In genomic region chr16:31202402-31203385, GRCh38 we compare ENCODE assay signal across 8 cellular contexts. TPM values are rescaled to one million over a fixed set of nuclear protein-coding genes. Genes with fewer than 3 reads are reported as not detected.
DNase-seq lines count a peak whose midpoint lies in the region; ATAC-seq and TF ChIP-seq lines count a peak whose summit lies in the region.

Gene PYCARD (minus strand): TSS chr16:31202760. CDS start chr16:31202690, 70 bp downstream.

- CTCF ChIA-PET in WTC11 (lab: Charles Lee) = interaction anchor here (0.6 to 4.1 kb wide), 18 partner anchors 7 to 257 kb away, joined by 3 to 31 read pairs (median 5); partner anchors contain the start of genes KAT8, PYDC1, TRIM72 and ZNF843

- TF ChIP-seq CTCF in WTC11 (IDR thresholded peaks at IDR 0.05) (no peak), fibroblast of lung (conservative IDR thresholded peaks at IDR 0.05 in 1 of 2, IDR thresholded peaks at IDR 0.05 in 1 of 2; ENCODE audit: low read depth in 1 of 2, low read length in 2 of 2) (no peak)

- no peaks in the 10 kb centered on the region for H3K79me2 ChIP-seq in fibroblast of lung (ENCODE audit: control insufficient read depth, insufficient read depth, low read length)

- peak within 1 kb of the TSS; percentile 83 for H3K4me3 Mint-ChIP-seq in WTC11
- peak within 1 kb of the TSS; percentile 85 to 93 (median 89) for H3K4me3 Mint-ChIP-seq in naive thymus-derived CD8-positive, alpha-beta T cell

- H3K4me1 Mint-ChIP-seq in WTC11 = peaks cover 23% of the 10 kb centered on the region
- H3K4me1 Mint-ChIP-seq in naive thymus-derived CD8-positive, alpha-beta T cell = peaks cover 30 to 56% (median 54%) of the 10 kb centered on the region in 4 donors

- no peak within 1 kb of the TSS for H3K27ac ChIP-seq in fibroblast of lung (ENCODE audit: insufficient read depth, low read length)

- peak within 1 kb of the TSS; percentile 63 to 71 (median 66) for H3K4me3 ChIP-seq in fibroblast of lung (replicated peaks in 1 of 4; ENCODE audit: control extremely low read depth in 1 of 4, insufficient read depth in 1 of 4, low read depth in 3 of 4, low read length in 4 of 4)

- H3K27ac Mint-ChIP-seq in WTC11 = no peak within 1 kb of the TSS; the same call in 1 of the 2 replicates
- H3K27ac Mint-ChIP-seq in naive thymus-derived CD8-positive, alpha-beta T cell = peak within 1 kb of the TSS; percentile 80 to 91 (median 88)

- H3K27me3 Mint-ChIP-seq in WTC11 (ENCODE audit: low read depth) = peaks cover 26% of the 10 kb centered on the region
- H3K27me3 Mint-ChIP-seq in naive thymus-derived CD8-positive, alpha-beta T cell = no peaks in the 10 kb centered on the region

- peak; percentile 48 for DNase-seq in ACHN
- DNase-seq in WTC11 (ENCODE audit: low spot score) = peak; percentile 57
- DNase-seq in fibroblast of lung (ENCODE audit: low read depth in 2 of 2) = peak; percentile 28 to 43
- peak in 4 of 10 donors; percentile 18 to 55 (median 40) for DNase-seq in naive thymus-derived CD8-positive, alpha-beta T cell
- DNase-seq in NCI-H1436 treated with DMSO at 0.1 percent for 48 hours (lab: John Stamatoyannopoulos, UW) = no peak
- DNase-seq in hippocampal formation (lab: John Stamatoyannopoulos, UW) = no peak

- no peaks in the 10 kb centered on the region for H3K4me1 ChIP-seq in fibroblast of lung (ENCODE audit: control insufficient read depth, extremely low read depth, insufficient read depth, low read length)

- ATAC-seq in GM18867 (IDR thresholded peaks at IDR 0.05; ENCODE audit: unreplicated experiment) (peak; percentile 41), HG03432 (IDR thresholded peaks at IDR 0.05; ENCODE audit: unreplicated experiment) (peak; percentile 47), WTC11 (peak; percentile 11)
- peak; percentile 41 to 45 for ATAC-seq in naive thymus-derived CD8-positive, alpha-beta T cell

- peak within 1 kb of the TSS; percentile 53 for H3K9ac ChIP-seq in fibroblast of lung (ENCODE audit: insufficient read depth, low read length)

- peaks cover 2% of the 10 kb centered on the region for H3K36me3 ChIP-seq in fibroblast of lung (ENCODE audit: control insufficient read depth, insufficient read depth, low read length)

- H3K4me2 ChIP-seq in fibroblast of lung (ENCODE audit: extremely low read depth, insufficient read depth, low read length) = peak within 1 kb of the TSS; percentile 82

- H3K36me3 Mint-ChIP-seq in WTC11 = 0 out of 2 replicates have a peak, but pooled peaks cover 7% of the 10 kb centered on the region
- H3K36me3 Mint-ChIP-seq in naive thymus-derived CD8-positive, alpha-beta T cell = peaks cover 0 to 10% (median 0%) of the 10 kb centered on the region in 3 donors

- no peaks in the 10 kb centered on the region for H3K9me3 Mint-ChIP-seq in WTC11
- H3K9me3 Mint-ChIP-seq in naive thymus-derived CD8-positive, alpha-beta T cell = no peaks in the 10 kb centered on the region

- no peaks in the 10 kb centered on the region for H3K9me3 ChIP-seq in fibroblast of lung (ENCODE audit: control insufficient read depth, insufficient read depth, low read depth, low read length)

- no peaks in the 10 kb centered on the region for H4K20me1 ChIP-seq in fibroblast of lung (ENCODE audit: control insufficient read depth, extremely low read depth, insufficient read depth, low read length)

- POLR2A ChIA-PET in WTC11 (lab: Charles Lee) = interaction anchor here (0.6 to 2.8 kb wide), 11 partner anchors 9 to 257 kb away, joined by 3 to 7 read pairs (median 5); partner anchors contain the start of genes FUS, KAT8 and TRIM72
- POLR2A ChIA-PET in naive thymus-derived CD8-positive, alpha-beta T cell (lab: Charles Lee) = interaction anchor here (0.6 to 11.3 kb wide), 23 partner anchors 9 to 1205 kb away, joined by 3 to 164 read pairs (median 4); partner anchors contain the start of genes ARMC5, FUS, KAT8 and PYDC1

- peak within 1 kb of the TSS; percentile 70 for H2AFZ ChIP-seq in fibroblast of lung (ENCODE audit: low read length)

- peaks cover 6% of the 10 kb centered on the region for H3K27me3 ChIP-seq in fibroblast of lung (ENCODE audit: control insufficient read depth, insufficient read depth, low read length)

- in situ Hi-C loops in ACHN (cut with HindIII; ENCODE audit: low pct_ligation_motif_present, low pct_unique_long_range_greater_than_20kb, low sequenced_read_pairs) = no loop called here

TF ChIP-seq in WTC11, 78 proteins besides CTCF, POLR2A, EP300 and RAD21:
- TF ChIP-seq CREB1 (CRISPR knock-in tag; IDR thresholded peaks at IDR 0.05) (0 out of 2 replicates have a peak, but pooled peaks have one; percentile 43), ZNF263 (CRISPR knock-in tag; IDR thresholded peaks at IDR 0.05; ENCODE audit: low read depth) (0 out of 2 replicates have a peak, but pooled peaks have one; percentile 41), PRDM15 (CRISPR knock-in tag; IDR thresholded peaks at IDR 0.05) (peak; percentile 28; the same call in 1 of the 2 replicates), ZNF423 (CRISPR knock-in tag; IDR thresholded peaks at IDR 0.05) (peak; percentile 43; the same call in 1 of the 2 replicates), HMGXB4 (CRISPR knock-in tag; IDR thresholded peaks at IDR 0.05) (0 out of 2 replicates have a peak, but pooled peaks have one; percentile 69), MAX (CRISPR knock-in tag; IDR thresholded peaks at IDR 0.05) (no peak), NR2C2 (CRISPR knock-in tag; IDR thresholded peaks at IDR 0.05) (no peak)

RNA-seq across cellular contexts. Expression of gene PYCARD, which starts in this region (rescaled TPM):
- 35.2 to 45.5 TPM (median 42.4 TPM) in 3 replicates for total RNA-seq in WTC11 (2021)
- total RNA-seq in fibroblast of lung = 103 and 109 TPM in 2 replicates
- polyA plus RNA-seq in fibroblast of lung = 15.4 and 18.4 TPM in 2 replicates
- polyA plus RNA-seq in fibroblast of lung (2012) = 53.1 and 63.1 TPM in 2 replicates
- 35.5 and 81.3 TPM in 2 replicates for polyA minus RNA-seq in fibroblast of lung (ENCODE audit: low replicate concordance)
- total RNA-seq in naive thymus-derived CD8-positive, alpha-beta T cell = 10 to 100 TPM; 22.0 to 22.2 TPM
- 10 to 100 TPM; 39.3 to 65.2 (median 39.7) TPM for polyA plus RNA-seq in naive thymus-derived CD8-positive, alpha-beta T cell

Comparison
In these comparisons a context has a peak if more than half of its experiments do, and no peak if none do; other contexts are left out.
1. DNase-seq: peak in ACHN (single experiment), WTC11 (single experiment) and fibroblast of lung (2 of 2); none in NCI-H1436 treated with DMSO at 0.1 percent for 48 hours (single experiment) and hippocampal formation (0 of 2).
2. Peak in every context shown above with its lines, with median percentiles within 50 percentile points of each other: ATAC-seq.